8 cellular contexts compared by ENCODE assay signal in genomic region chr22:21628386-21629261, GRCh38. TPM values are rescaled to one million over a fixed set of nuclear protein-coding genes. Genes with fewer than 3 reads are reported as not detected.
DNase-seq lines count a peak whose midpoint lies in the region; ATAC-seq and TF ChIP-seq lines count a peak whose summit lies in the region.

No MANE protein-coding gene starts in this region.

- H3K36me3 ChIP-seq in suprapubic skin, result no peaks in the 10 kb centered on the region

- H3K4me1 Mint-ChIP-seq in activated T-helper 1 cell treated with anti-CD3 and anti-CD28 coated beads, Interleukin-12 subunit alpha, Interleukin-12 subunit beta, Interleukin-2, Interleukin-4 antibody, amounts not matched to agents 30 ng/mL and 10 ng/mL and 1 ng/mL, durations not matched to agents 14 hours and 24 hours and 36 hours (ENCODE audit: low read depth), result peaks cover 28% of the 10 kb centered on the region
- peaks cover 35 to 42% of the 10 kb centered on the region in 2 donors for H3K4me1 Mint-ChIP-seq in immature natural killer cell

- no peaks in the 10 kb centered on the region for H3K27me3 Mint-ChIP-seq in activated T-helper 1 cell treated with anti-CD3 and anti-CD28 coated beads, Interleukin-12 subunit alpha, Interleukin-12 subunit beta, Interleukin-2, Interleukin-4 antibody, amounts not matched to agents 30 ng/mL and 10 ng/mL and 1 ng/mL, durations not matched to agents 14 hours and 24 hours and 36 hours (ENCODE audit: insufficient read depth)
- H3K27me3 Mint-ChIP-seq in immature natural killer cell (ENCODE audit: low read depth in 3 of 3), result peaks cover 0 to 10% (median 2%) of the 10 kb centered on the region in 3 donors

- H3K36me3 Mint-ChIP-seq in activated T-helper 1 cell treated with anti-CD3 and anti-CD28 coated beads, Interleukin-12 subunit alpha, Interleukin-12 subunit beta, Interleukin-2, Interleukin-4 antibody, amounts not matched to agents 30 ng/mL and 10 ng/mL and 1 ng/mL, durations not matched to agents 14 hours and 24 hours and 36 hours (ENCODE audit: low read depth), result peaks cover 21% of the 10 kb centered on the region
- no peaks in the 10 kb centered on the region for H3K36me3 Mint-ChIP-seq in immature natural killer cell

- H3K4me3 Mint-ChIP-seq in activated T-helper 1 cell treated with anti-CD3 and anti-CD28 coated beads, Interleukin-12 subunit alpha, Interleukin-12 subunit beta, Interleukin-2, Interleukin-4 antibody, amounts not matched to agents 30 ng/mL and 10 ng/mL and 1 ng/mL, durations not matched to agents 14 hours and 24 hours and 36 hours, result peak overlapping the region; percentile 91
- peak overlapping the region; percentile 86 to 94 (median 92) for H3K4me3 Mint-ChIP-seq in immature natural killer cell

- no peaks in the 10 kb centered on the region for H3K27me3 ChIP-seq in suprapubic skin

- no peak for ATAC-seq in HG03378 (IDR thresholded peaks at IDR 0.05; ENCODE audit: unreplicated experiment)

- peak overlapping the region; percentile 87 for H3K27ac ChIP-seq in suprapubic skin

- H3K4me3 ChIP-seq in suprapubic skin, result peak overlapping the region; percentile 97

- peaks cover 36% of the 10 kb centered on the region for H3K4me1 ChIP-seq in suprapubic skin

- H3K27ac Mint-ChIP-seq in activated T-helper 1 cell treated with anti-CD3 and anti-CD28 coated beads, Interleukin-12 subunit alpha, Interleukin-12 subunit beta, Interleukin-2, Interleukin-4 antibody, amounts not matched to agents 30 ng/mL and 10 ng/mL and 1 ng/mL, durations not matched to agents 14 hours and 24 hours and 36 hours, result peak overlapping the region; percentile 92
- H3K27ac Mint-ChIP-seq in immature natural killer cell, result peak overlapping the region; percentile 76 to 93 (median 90)

- TF ChIP-seq POLR2A in suprapubic skin (IDR thresholded peaks at IDR 0.05), result no peak

- DNase-seq in activated gamma-delta T cell (lab: John Stamatoyannopoulos, UW), result peak; percentile 51
- no peak for DNase-seq in activated gamma-delta T cell treated with Interleukin-2 at 50 U/mL for 16 hours
- no peak for DNase-seq in activated T-helper 1 cell treated with anti-CD3 and anti-CD28 coated beads, Interleukin-12 subunit alpha, Interleukin-12 subunit beta, Interleukin-2, Interleukin-4 antibody, amounts not matched to agents 30 ng/mL and 10 ng/mL and 1 ng/mL, durations not matched to agents 14 hours and 24 hours and 36 hours (ENCODE audit: low spot score)
- no peak for DNase-seq in immature natural killer cell
- DNase-seq in suprapubic skin (ENCODE audit: low spot score in 2 of 2), result no peak
- no peak for DNase-seq in hepatic stellate cell (ENCODE audit: low spot score)
- no peak for DNase-seq in DMS 273 treated with DMSO at 0.1 percent for 48 hours (lab: John Stamatoyannopoulos, UW)

- intact Hi-C loops in activated T-helper 1 cell treated with anti-CD3 and anti-CD28 coated beads, Interleukin-12 subunit alpha, Interleukin-12 subunit beta, Interleukin-2, Interleukin-4 antibody, amounts not matched to agents 30 ng/mL and 10 ng/mL and 1 ng/mL, durations not matched to agents 14 hours and 24 hours and 36 hours (cut with micrococcal nuclease), result loop anchor here (1.0 to 5.0 kb wide), 3 partner anchors 14 to 109 kb away; partner anchors contain the start of genes SDF2L1, UBE2L3 and YPEL1

- no peak for TF ChIP-seq EP300 in suprapubic skin (IDR thresholded peaks at IDR 0.05)

- TF ChIP-seq CTCF in suprapubic skin (IDR thresholded peaks at IDR 0.05), result no peak

- no peaks in the 10 kb centered on the region for H3K9me3 ChIP-seq in suprapubic skin

- 75% methylated on average over 57 of the region's 74 CpGs for WGBS in suprapubic skin

- H3K9me3 Mint-ChIP-seq in activated T-helper 1 cell treated with anti-CD3 and anti-CD28 coated beads, Interleukin-12 subunit alpha, Interleukin-12 subunit beta, Interleukin-2, Interleukin-4 antibody, amounts not matched to agents 30 ng/mL and 10 ng/mL and 1 ng/mL, durations not matched to agents 14 hours and 24 hours and 36 hours, result no peaks in the 10 kb centered on the region
- peaks cover 0 to 2% (median 0%) of the 10 kb centered on the region in 6 donors for H3K9me3 Mint-ChIP-seq in immature natural killer cell

RNA-seq across cellular contexts. Expression of gene YDJC, which starts 1.2 kb away (rescaled TPM):
- 51.7 and 51.8 TPM in 2 replicates for total RNA-seq in activated T-helper 1 cell treated with anti-CD3 and anti-CD28 coated beads, Interleukin-12 subunit alpha, Interleukin-12 subunit beta, Interleukin-2, Interleukin-4 antibody, amounts not matched to agents 30 ng/mL and 10 ng/mL and 1 ng/mL, durations not matched to agents 14 hours and 24 hours and 36 hours
- polyA plus RNA-seq in immature natural killer cell, result 10 to 100 TPM; 46.7 to 61.7 (median 47.7) TPM
- total RNA-seq in suprapubic skin, result 10 to 100 TPM; 28.6 to 34.6 (median 30.9) TPM

RNA-seq across cellular contexts. Expression of gene CCDC116, which starts 3.9 kb away (rescaled TPM):
- total RNA-seq in activated T-helper 1 cell treated with anti-CD3 and anti-CD28 coated beads, Interleukin-12 subunit alpha, Interleukin-12 subunit beta, Interleukin-2, Interleukin-4 antibody, amounts not matched to agents 30 ng/mL and 10 ng/mL and 1 ng/mL, durations not matched to agents 14 hours and 24 hours and 36 hours, result 0.54 and 0.73 TPM in 2 replicates
- under 1 TPM in 1 of 3 donors, not detected in 2; 0.13 TPM for polyA plus RNA-seq in immature natural killer cell
- total RNA-seq in suprapubic skin, result 1 to 10 TPM in 2 of 4 donors, not detected in 2; 1.0 TPM

RNA-seq across cellular contexts. Expression of gene SDF2L1, which starts 13.5 kb away (rescaled TPM):
- total RNA-seq in activated T-helper 1 cell treated with anti-CD3 and anti-CD28 coated beads, Interleukin-12 subunit alpha, Interleukin-12 subunit beta, Interleukin-2, Interleukin-4 antibody, amounts not matched to agents 30 ng/mL and 10 ng/mL and 1 ng/mL, durations not matched to agents 14 hours and 24 hours and 36 hours, result 98.8 and 100 TPM in 2 replicates
- 100 to 1,000 TPM; 119 to 227 (median 178) TPM for polyA plus RNA-seq in immature natural killer cell
- total RNA-seq in suprapubic skin, result 10 to 100 TPM; 11.2 to 23.6 (median 18.7) TPM

RNA-seq across cellular contexts. Expression of gene PPIL2, which starts 37.2 kb away (rescaled TPM):
- total RNA-seq in activated T-helper 1 cell treated with anti-CD3 and anti-CD28 coated beads, Interleukin-12 subunit alpha, Interleukin-12 subunit beta, Interleukin-2, Interleukin-4 antibody, amounts not matched to agents 30 ng/mL and 10 ng/mL and 1 ng/mL, durations not matched to agents 14 hours and 24 hours and 36 hours, result 53.1 and 53.3 TPM in 2 replicates
- 10 to 100 TPM; 13.9 to 54.6 (median 14.5) TPM for polyA plus RNA-seq in immature natural killer cell
- 100 to 1,000 TPM in 1 of 4 donors, 10 to 100 TPM in 3; 38.4 to 129 (median 40.3) TPM for total RNA-seq in suprapubic skin
